Comparison of ENCODE assay signal across 8 cellular contexts in the genomic region with DNA sequence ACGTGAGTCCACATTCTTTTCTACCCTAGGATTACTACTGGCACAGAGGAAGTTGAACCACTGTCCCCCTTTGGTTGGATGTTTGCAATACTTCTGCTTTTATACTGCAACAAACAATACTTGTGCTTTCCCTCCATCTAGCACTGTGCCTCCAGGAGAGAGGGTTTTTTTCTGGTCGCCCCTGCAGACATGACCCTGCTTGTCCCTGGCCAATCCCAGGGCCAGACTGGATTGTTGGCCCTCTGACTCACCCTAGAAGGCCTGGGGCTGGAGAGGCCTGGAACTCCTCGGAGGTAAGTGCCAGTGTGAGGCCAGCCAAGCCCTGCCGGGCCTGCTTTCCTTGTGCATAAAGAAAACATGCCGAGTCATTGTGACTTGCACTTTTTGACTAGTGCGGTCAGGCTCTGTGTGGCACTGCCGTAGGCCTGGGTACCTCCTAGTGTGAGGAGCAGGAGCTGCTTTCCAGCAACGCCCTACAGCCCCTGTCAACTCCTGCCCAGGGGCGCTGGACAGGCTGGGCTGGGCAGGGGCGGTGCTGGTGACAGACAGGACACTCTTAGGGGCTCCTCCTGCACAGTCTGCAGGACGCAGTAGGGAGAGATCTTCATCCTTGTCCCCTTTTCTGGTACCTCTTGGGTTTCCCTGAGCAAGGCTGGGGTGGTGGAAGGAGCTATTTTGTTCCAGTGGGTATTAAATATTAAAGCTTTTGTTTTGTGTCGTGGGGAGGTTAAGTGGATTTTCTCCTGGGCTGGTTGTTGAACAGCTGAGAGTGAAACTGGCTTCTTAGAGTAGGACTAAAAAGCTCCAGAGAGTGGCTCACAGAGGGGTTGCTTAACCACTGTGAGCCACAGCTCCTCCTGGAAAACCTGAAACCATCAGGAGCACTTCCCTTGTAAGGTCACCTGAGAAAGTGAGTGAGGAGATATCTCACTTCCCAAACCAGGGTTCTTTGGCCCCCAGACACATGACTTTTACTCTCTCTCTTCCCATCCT.
DNase-seq lines count a peak whose midpoint lies in the region; ATAC-seq lines count a peak whose summit lies in the region.

No MANE protein-coding gene starts in this region.

- DNase-seq in Ammon's horn (ENCODE audit: low spot score) = peak; percentile 92
- DNase-seq in KBM-7 = peak; percentile 98
- DNase-seq in SHP77 treated with DMSO at 0.1 percent for 48 hours (lab: John Stamatoyannopoulos, UW) = peak; percentile 93
- peak; percentile 30 for DNase-seq in stimulated activated CD8-positive, alpha-beta memory T cell treated with anti-CD3 and anti-CD28 coated beads, Interleukin-4, amount 100 ng/mL, for 48 hours

- peak overlapping the region; percentile 83 for H3K27ac ChIP-seq in cingulate gyrus (ENCODE audit: low read depth, low read length)
- peak overlapping the region; percentile 87 for H3K27ac ChIP-seq in layer of hippocampus (ENCODE audit: low read depth, low read length)

- peak; percentile 73 for ATAC-seq in GM19035 (IDR thresholded peaks at IDR 0.05; ENCODE audit: unreplicated experiment)
- ATAC-seq in HG03159 (IDR thresholded peaks at IDR 0.05; ENCODE audit: unreplicated experiment) = no peak

- H3K27me3 ChIP-seq in layer of hippocampus (ENCODE audit: control insufficient read depth, insufficient read depth, low read length) = no peaks in the 10 kb centered on the region

- in situ Hi-C loops in KBM-7 (cut with MboI; ENCODE audit: low pct_unique_long_range_greater_than_20kb, low sequenced_read_pairs) = no loop called here

Comparison
In these comparisons a context has a peak if more than half of its experiments do, and no peak if none do; other contexts are left out.
1. DNase-seq: peak in every context shown above with its lines; median percentile 98 in KBM-7; 93 in SHP77 treated with DMSO at 0.1 percent for 48 hours; 92 in Ammon's horn; 30 in stimulated activated CD8-positive, alpha-beta memory T cell treated with anti-CD3 and anti-CD28 coated beads, Interleukin-4, amount 100 ng/mL, for 48 hours.